Comparison of ENCODE assay signal across 8 cellular contexts in genomic region chr12:1690578-1691122, GRCh38. TPM values are rescaled to one million over a fixed set of nuclear protein-coding genes. Genes with fewer than 3 reads are reported as not detected.
DNase-seq lines count a peak whose midpoint lies in the region; ATAC-seq and TF ChIP-seq lines count a peak whose summit lies in the region.

TSS of gene ADIPOR2 (plus strand) at chr12:1691070. CDS start at chr12:1754344, 63,274 bp downstream.

- H3K27ac ChIP-seq in KOPT-K1 (ENCODE audit: low read depth, low read length, poor library complexity, severe bottlenecking) (peak within 1 kb of the TSS; percentile 77), Peyer's patch (peak within 1 kb of the TSS; percentile 94 to 98 (median 96)), esophagus muscularis mucosa (replicated peaks in 1 of 4) (peak within 1 kb of the TSS; percentile 94 to 95 (median 95)), muscle layer of duodenum (ENCODE audit: low read length) (peak within 1 kb of the TSS; percentile 93)

- TF ChIP-seq POLR2A in Peyer's patch (IDR thresholded peaks at IDR 0.05), result peak; percentile 73 to 93
- TF ChIP-seq POLR2A in esophagus muscularis mucosa (IDR thresholded peaks at IDR 0.05; ENCODE audit: low read depth), result peak; percentile 14

- no peak for TF ChIP-seq EP300 in esophagus muscularis mucosa (IDR thresholded peaks at IDR 0.05)

- intact Hi-C loops in esophagus muscularis mucosa (cut with DNase I), result loop anchor here (5.0 kb wide), 1 partner anchor 33 kb away; no protein-coding TSS in a partner anchor

- peak; percentile 93 for ATAC-seq in GM21786 (IDR thresholded peaks at IDR 0.05; ENCODE audit: unreplicated experiment)

- DNase-seq in DMS79 treated with DMSO at 0.1 percent for 48 hours (lab: John Stamatoyannopoulos, UW) (peak; percentile 93), Peyer's patch (peak; percentile 93 to 97 (median 96)), esophagus muscularis mucosa (ENCODE audit: extremely low spot score) (peak; percentile 99)
- peak; percentile 94 to 96 for DNase-seq in activated T-cell treated with anti-CD3 and anti-CD28 coated beads, Interleukin-2, amount 50 U/mL, for 48 hours
- DNase-seq in stimulated activated CD8-positive, alpha-beta memory T cell treated with anti-CD3 and anti-CD28 coated beads, Interleukin-7, amount 100 ng/mL, for 24 hours (ENCODE audit: low read depth), result peak; percentile 90

- H3K9me3 ChIP-seq in KOPT-K1 (ENCODE audit: insufficient read depth, low read length, poor library complexity, severe bottlenecking) (no peaks in the 10 kb centered on the region), Peyer's patch (no peaks in the 10 kb centered on the region), esophagus muscularis mucosa (no peaks in the 10 kb centered on the region), muscle layer of duodenum (ENCODE audit: control insufficient read depth in 1 of 2, low read length in 2 of 2) (no peaks in the 10 kb centered on the region)

- WGBS in esophagus muscularis mucosa, result under 1% methylated on average over 16 of the region's 59 CpGs

- peak within 1 kb of the TSS; percentile 75 to 98 (median 95) for H3K4me3 ChIP-seq in Peyer's patch
- H3K4me3 ChIP-seq in esophagus muscularis mucosa, result peak within 1 kb of the TSS; percentile 72 to 94 (median 90)
- peak within 1 kb of the TSS; percentile 85 to 91 for H3K4me3 ChIP-seq in muscle layer of duodenum (ENCODE audit: low read depth in 1 of 2, low read length in 2 of 2)

- no peak for TF ChIP-seq CTCF in Peyer's patch (IDR thresholded peaks at IDR 0.05)
- peak in 1 of 3 experiments; percentile 25 for TF ChIP-seq CTCF in esophagus muscularis mucosa (IDR thresholded peaks at IDR 0.05)

- H3K27me3 ChIP-seq in Peyer's patch (no peaks in the 10 kb centered on the region), esophagus muscularis mucosa (no peaks in the 10 kb centered on the region), muscle layer of duodenum (ENCODE audit: low read depth, low read length) (no peaks in the 10 kb centered on the region)

- peaks cover 0 to 21% (median 3%) of the 10 kb centered on the region in 4 donors for H3K4me1 ChIP-seq in Peyer's patch
- H3K4me1 ChIP-seq in esophagus muscularis mucosa, result peaks cover 15 to 42% (median 37%) of the 10 kb centered on the region in 4 donors
- peaks cover 2 to 22% of the 10 kb centered on the region in 2 donors for H3K4me1 ChIP-seq in muscle layer of duodenum (ENCODE audit: control insufficient read depth in 1 of 2, insufficient read depth in 2 of 2, low read length in 2 of 2)

- H3K36me3 ChIP-seq in KOPT-K1 (ENCODE audit: insufficient read depth, low read length) (peaks cover 17% of the 10 kb centered on the region; the same call in 1 of the 2 replicates), Peyer's patch (no peaks in the 10 kb centered on the region), esophagus muscularis mucosa (no peaks in the 10 kb centered on the region), muscle layer of duodenum (ENCODE audit: control insufficient read depth in 1 of 2, insufficient read depth in 2 of 2, low read length in 2 of 2) (no peaks in the 10 kb centered on the region)

RNA-seq across cellular contexts. Expression of gene ADIPOR2, which starts in this region (rescaled TPM):
- total RNA-seq in Peyer's patch (10 to 100 TPM; 26.4 to 89.1 (median 73.9) TPM), esophagus muscularis mucosa (10 to 100 TPM; 28.2 to 37.4 (median 34.1) TPM)

Comparison
In these comparisons a context has a peak if more than half of its experiments do, and no peak if none do; other contexts are left out.
1. Peak in every context shown above with its lines: DNase-seq, ATAC-seq, H3K4me3 ChIP-seq and H3K27ac ChIP-seq.